Comparison of ENCODE assay signal across 8 cellular contexts in the genomic region with DNA sequence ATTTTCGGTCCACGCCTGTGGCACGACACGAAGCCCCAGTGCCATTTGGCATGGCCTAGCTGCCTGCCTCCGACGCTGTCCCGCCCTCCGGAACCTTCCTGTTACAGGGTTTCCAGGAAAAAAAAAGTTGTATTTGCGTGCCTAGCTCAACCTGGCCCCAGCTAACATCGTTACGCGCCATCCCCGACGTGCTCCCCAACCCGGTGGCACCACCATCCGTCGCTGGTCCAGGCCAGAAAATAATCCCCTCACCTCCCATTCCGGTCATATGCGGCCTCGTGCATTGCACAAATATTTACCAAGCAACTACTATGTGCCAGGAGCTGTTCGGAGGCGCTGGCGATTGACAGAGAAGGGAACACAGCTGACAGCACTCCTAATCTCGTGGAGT. TPM values are rescaled to one million over a fixed set of nuclear protein-coding genes. Genes with fewer than 3 reads are reported as not detected.
DNase-seq lines count a peak whose midpoint lies in the region; ATAC-seq, FAIRE-seq and TF ChIP-seq lines count a peak whose summit lies in the region.

No MANE protein-coding gene starts in this region.

- no peaks in the 10 kb centered on the region for H3K79me2 ChIP-seq in GM12878 (ENCODE audit: control insufficient read depth, insufficient read depth, low read length)

- H3K9me3 ChIP-seq in heart left ventricle, result no peaks in the 10 kb centered on the region
- no peaks in the 10 kb centered on the region for H3K9me3 ChIP-seq in GM12878 (replicated peaks; ENCODE audit: control insufficient read depth, insufficient read depth, low read length)
- H3K9me3 ChIP-seq in lower lobe of right lung, result no peaks in the 10 kb centered on the region
- H3K9me3 ChIP-seq in upper lobe of right lung, result no peaks in the 10 kb centered on the region

- DNase-seq in heart left ventricle (no peak), Right ventricle myocardium inferior (ENCODE audit: missing footprints) (no peak), GM12878 (ENCODE audit: low read depth, low spot score) (no peak), lower lobe of right lung (no peak), upper lobe of right lung (no peak), globus pallidus (ENCODE audit: low spot score) (no peak), NCI-H1436 (lab: John Stamatoyannopoulos, UW) (no peak), nucleus accumbens (lab: John Stamatoyannopoulos, UW) (no peak)

- ATAC-seq in heart left ventricle, result no peak
- ATAC-seq in Right ventricle myocardium inferior, result no peak
- no peak for ATAC-seq in GM12878
- no peak for ATAC-seq in lower lobe of right lung
- ATAC-seq in upper lobe of right lung, result no peak

- no peak for TF ChIP-seq EP300 in GM12878 (IDR thresholded peaks at IDR 0.05; ENCODE audit: borderline replicate concordance in 1 of 2, control insufficient read depth in 1 of 2, low read depth in 2 of 2, low read length in 2 of 2)

- no peak for TF ChIP-seq RAD21 in GM12878 (IDR thresholded peaks at IDR 0.05; ENCODE audit: insufficient read depth, low read depth, low read length)

- CTCF ChIA-PET in GM12878 (lab: Yijun Ruan, JAX), result no interaction called here

- no peak for TF ChIP-seq POLR2A in heart left ventricle (IDR thresholded peaks at IDR 0.05)
- no peak for TF ChIP-seq POLR2A in GM12878 (IDR thresholded peaks at IDR 0.05; ENCODE audit: low read depth, low read length)

- TF ChIP-seq CTCF in heart left ventricle (IDR thresholded peaks at IDR 0.05) (no peak), GM12878 (IDR thresholded peaks at IDR 0.05 in 2 of 3, conservative IDR thresholded peaks at IDR 0.05 in 1 of 3; ENCODE audit: control insufficient read depth in 2 of 3, extremely low read depth in 1 of 3, insufficient read depth in 1 of 3, low read depth in 3 of 3, low read length in 3 of 3) (no peak), lower lobe of right lung (IDR thresholded peaks at IDR 0.05) (no peak), upper lobe of right lung (IDR thresholded peaks at IDR 0.05) (no peak)

- H3K27ac ChIP-seq in heart left ventricle (peak overlapping the region in 4 of 12 donors; percentile 52 to 76 (median 58)), GM12878 (ENCODE audit: control insufficient read depth, insufficient read depth) (no peak overlapping the region), lower lobe of right lung (peak overlapping the region; percentile 75), upper lobe of right lung (peak overlapping the region; percentile 59)

- POLR2A ChIA-PET in GM12878 (lab: Charles Lee), result no interaction called here

- peak overlapping the region; percentile 92 for H3K4me2 ChIP-seq in GM12878 (ENCODE audit: control insufficient read depth, insufficient read depth)

- in situ Hi-C loops in GM12878 (cut with MboI), result no loop called here

- 38 to 58% (median 55%) methylated on average over 20 to 24 of the region's 24 CpGs for WGBS in heart left ventricle, 4 donors
- WGBS in GM12878 (ENCODE audit: insufficient coverage, insufficient replicate concordance, low lambda C conversion rate, missing lambda C conversion rate), result 83% methylated on average over 24 of the region's 24 CpGs

- no peaks in the 10 kb centered on the region for H4K20me1 ChIP-seq in GM12878 (ENCODE audit: control insufficient read depth, insufficient read depth)

- SMC1A ChIA-PET in GM12878 (lab: Charles Lee; ENCODE audit: uncharacterized antibody, unreplicated experiment), result no interaction called here

- H2AFZ ChIP-seq in GM12878 (ENCODE audit: control insufficient read depth, low read depth, low read length), result no peak overlapping the region

- H3K27me3 ChIP-seq in heart left ventricle (peaks cover 0 to 23% (median 0%) of the 10 kb centered on the region in 9 donors), GM12878 (replicated peaks in 1 of 2; ENCODE audit: control insufficient read depth in 2 of 2, insufficient read depth in 2 of 2, low read length in 1 of 2) (peaks cover 0 to 3% of the 10 kb centered on the region in 2 experiments; a peak in 3 of 4 replicates), lower lobe of right lung (ENCODE audit: low read depth) (peaks cover 10% of the 10 kb centered on the region), upper lobe of right lung (no peaks in the 10 kb centered on the region)

- intact Hi-C loops in heart left ventricle (cut with DNase I) (no loop called here), Right ventricle myocardium inferior (cut with DNase I) (loop anchor here (10.0 kb wide), 1 partner anchor 72 kb away; no protein-coding TSS in a partner anchor), GM12878 (cut with micrococcal nuclease; ENCODE audit: unreplicated experiment) (no loop called here), lower lobe of right lung (cut with DNase I) (no loop called here), upper lobe of right lung (cut with DNase I) (no loop called here)

- H3K4me1 ChIP-seq in heart left ventricle (peaks cover 0 to 30% (median 14%) of the 10 kb centered on the region in 12 donors), GM12878 (ENCODE audit: control insufficient read depth, insufficient read depth, low read length) (peaks cover 4% of the 10 kb centered on the region), lower lobe of right lung (peaks cover 17% of the 10 kb centered on the region), upper lobe of right lung (peaks cover 6% of the 10 kb centered on the region)

- no peak overlapping the region for H3K9ac ChIP-seq in GM12878 (ENCODE audit: control insufficient read depth, insufficient read depth, low read length)

- RAD21 ChIA-PET in GM12878 (lab: Charles Lee; ENCODE audit: unreplicated experiment), result no interaction called here

- H3K36me3 ChIP-seq in heart left ventricle (no peaks in the 10 kb centered on the region), GM12878 (ENCODE audit: control insufficient read depth in 2 of 2, insufficient read depth in 2 of 2, low read length in 1 of 2) (no peaks in the 10 kb centered on the region), lower lobe of right lung (no peaks in the 10 kb centered on the region), upper lobe of right lung (no peaks in the 10 kb centered on the region)

- FAIRE-seq in GM12878 (lab: Jason Lieb, UNC), result no peak

- H3K4me3 ChIP-seq in heart left ventricle (peak overlapping the region in 11 of 12 donors; percentile 41 to 74 (median 59)), GM12878 (no peak overlapping the region), lower lobe of right lung (peak overlapping the region; percentile 75), upper lobe of right lung (peak overlapping the region; percentile 64)

- BruUV-seq in GM12878 (replicated peaks; lab: Mats Ljungman, UMichigan), result no TSS peak

RNA-seq across cellular contexts. Expression of gene CYP1A1, which starts 1.4 kb away (rescaled TPM):
- total RNA-seq in heart left ventricle (under 1 TPM in 6 of 9 donors, not detected in 3; 0.16 to 0.91 (median 0.34) TPM), Right ventricle myocardium inferior (0.32 TPM), GM12878 (2014; rRNA removed) (0.28 TPM in 1 of 2 replicates, not detected in the other), GM12878 (2014; rRNA removed; fragmentation: Illumina TruSeq; extraction: Trizol) (0.09 TPM in 1 of 2 replicates, not detected in the other), GM12878 (2021) (not detected in 2 replicates), lower lobe of right lung (0.38 TPM), upper lobe of right lung (2.4 TPM)
- polyA plus RNA-seq in heart left ventricle (under 1 TPM; 0.08 to 0.38 TPM), GM12878 (2011; rRNA removed) (0.05 and 0.29 TPM in 2 replicates), GM12878 (2014; fragmentation: Illumina TruSeq; extraction: Trizol) (0.04 TPM in 1 of 2 replicates, not detected in the other), GM12878 (2014; fragmentation: Nextera tagmentation; extraction: Ambion mirVana) (not detected), GM12878 (2014; rRNA removed) (0.04 and 0.22 TPM in 2 replicates), GM12878 (2016; fragmentation: Nextera tagmentation; extraction: Ambion mirVana) (under 1 TPM in 1 of 2 experiments, not detected in 1; 0.71 TPM)
- total RNA-seq in GM12878 (2013; cell fraction: nucleolus; rRNA removed), result 0.37 and 0.65 TPM in 2 replicates
- 0.31 TPM for polyA plus RNA-seq in GM12878 (2011; ENCODE audit: low read depth)
- polyA plus RNA-seq in GM12878 (2011; cell fraction: cytosol; rRNA removed), result 0.12 and 0.25 TPM in 2 replicates
- polyA plus RNA-seq in GM12878 (2011; cell fraction: nucleus; rRNA removed), result 0.19 and 0.30 TPM in 2 replicates
- polyA plus RNA-seq in GM12878 (2012), result 0.41 and 0.60 TPM in 2 replicates
- polyA minus RNA-seq in GM12878 (2011; rRNA and poly(A)+ RNA removed), result 0.41 TPM in 1 of 2 replicates, not detected in the other
- polyA minus RNA-seq in GM12878 (2011; cell fraction: cytosol; rRNA and poly(A)+ RNA removed), result not detected in 2 replicates
- 0.36 TPM in 1 of 2 replicates, not detected in the other for polyA minus RNA-seq in GM12878 (2011; cell fraction: nucleus; rRNA and poly(A)+ RNA removed)

RNA-seq across cellular contexts. Expression of gene CYP1A2, which starts 21.9 kb away (rescaled TPM):
- not detected for total RNA-seq in heart left ventricle
- not detected for polyA plus RNA-seq in heart left ventricle
- not detected for total RNA-seq in Right ventricle myocardium inferior
- total RNA-seq in GM12878 (2013; cell fraction: nucleolus; rRNA removed), result not detected in 2 replicates
- total RNA-seq in GM12878 (2014; rRNA removed), result not detected in 2 replicates
- total RNA-seq in GM12878 (2014; rRNA removed; fragmentation: Illumina TruSeq; extraction: Trizol), result not detected in 2 replicates
- not detected in 2 replicates for total RNA-seq in GM12878 (2021)
- polyA plus RNA-seq in GM12878 (2011; ENCODE audit: low read depth), result not detected
- polyA plus RNA-seq in GM12878 (2011; rRNA removed), result 0.03 TPM in 1 of 2 replicates, not detected in the other
- not detected in 2 replicates for polyA plus RNA-seq in GM12878 (2011; cell fraction: cytosol; rRNA removed)
- not detected in 2 replicates for polyA plus RNA-seq in GM12878 (2011; cell fraction: nucleus; rRNA removed)
- not detected in 2 replicates for polyA plus RNA-seq in GM12878 (2012)
- not detected in 2 replicates for polyA plus RNA-seq in GM12878 (2014; fragmentation: Illumina TruSeq; extraction: Trizol)
- polyA plus RNA-seq in GM12878 (2014; fragmentation: Nextera tagmentation; extraction: Ambion mirVana), result not detected
- not detected in 2 replicates for polyA plus RNA-seq in GM12878 (2014; rRNA removed)
- under 1 TPM; 0.05 to 0.09 TPM for polyA plus RNA-seq in GM12878 (2016; fragmentation: Nextera tagmentation; extraction: Ambion mirVana)
- polyA minus RNA-seq in GM12878 (2011; rRNA and poly(A)+ RNA removed), result not detected in 2 replicates
- polyA minus RNA-seq in GM12878 (2011; cell fraction: cytosol; rRNA and poly(A)+ RNA removed), result not detected in 2 replicates
- not detected in 2 replicates for polyA minus RNA-seq in GM12878 (2011; cell fraction: nucleus; rRNA and poly(A)+ RNA removed)
- not detected for total RNA-seq in lower lobe of right lung
- total RNA-seq in upper lobe of right lung, result 0.32 TPM

RNA-seq across cellular contexts. Expression of gene EDC3, which starts 30.9 kb away (rescaled TPM):
- total RNA-seq in heart left ventricle (10 to 100 TPM in 8 of 9 donors, 1 to 10 TPM in 1; 7.3 to 23.0 (median 16.5) TPM), Right ventricle myocardium inferior (13.5 TPM), GM12878 (2014; rRNA removed) (15.4 and 16.3 TPM in 2 replicates), GM12878 (2014; rRNA removed; fragmentation: Illumina TruSeq; extraction: Trizol) (11.7 and 11.8 TPM in 2 replicates), GM12878 (2021) (43.6 and 48.4 TPM in 2 replicates), lower lobe of right lung (30.5 TPM), upper lobe of right lung (31.5 TPM)
- polyA plus RNA-seq in heart left ventricle (10 to 100 TPM in 1 of 2 donors, 1 to 10 TPM in 1; 8.3 to 17.1 TPM), GM12878 (2011; rRNA removed) (32.6 and 46.9 TPM in 2 replicates), GM12878 (2014; fragmentation: Illumina TruSeq; extraction: Trizol) (43.1 and 45.8 TPM in 2 replicates), GM12878 (2014; fragmentation: Nextera tagmentation; extraction: Ambion mirVana) (10 to 100 TPM; 16.0 to 18.5 TPM), GM12878 (2014; rRNA removed) (33.6 and 34.2 TPM in 2 replicates), GM12878 (2016; fragmentation: Nextera tagmentation; extraction: Ambion mirVana) (10 to 100 TPM; 36.5 to 39.6 TPM)
- 24.5 and 29.5 TPM in 2 replicates for total RNA-seq in GM12878 (2013; cell fraction: nucleolus; rRNA removed)
- 42.3 TPM for polyA plus RNA-seq in GM12878 (2011; ENCODE audit: low read depth)
- polyA plus RNA-seq in GM12878 (2011; cell fraction: cytosol; rRNA removed), result 40.8 and 49.0 TPM in 2 replicates
- polyA plus RNA-seq in GM12878 (2011; cell fraction: nucleus; rRNA removed), result 62.7 and 65.0 TPM in 2 replicates
- 29.0 and 31.5 TPM in 2 replicates for polyA plus RNA-seq in GM12878 (2012)
- polyA minus RNA-seq in GM12878 (2011; rRNA and poly(A)+ RNA removed), result 85.8 and 102 TPM in 2 replicates
- 19.9 and 29.8 TPM in 2 replicates for polyA minus RNA-seq in GM12878 (2011; cell fraction: cytosol; rRNA and poly(A)+ RNA removed)
- 30.1 and 36.9 TPM in 2 replicates for polyA minus RNA-seq in GM12878 (2011; cell fraction: nucleus; rRNA and poly(A)+ RNA removed)

RNA-seq across cellular contexts. Expression of gene CSK, which starts 55.1 kb away (rescaled TPM):
- 10 to 100 TPM; 19.1 to 66.7 (median 28.4) TPM for total RNA-seq in heart left ventricle
- polyA plus RNA-seq in heart left ventricle, result 10 to 100 TPM; 23.9 to 24.7 TPM
- 41.8 TPM for total RNA-seq in Right ventricle myocardium inferior
- total RNA-seq in GM12878 (2013; cell fraction: nucleolus; rRNA removed), result 239 and 258 TPM in 2 replicates
- 70.9 and 77.3 TPM in 2 replicates for total RNA-seq in GM12878 (2014; rRNA removed)
- total RNA-seq in GM12878 (2014; rRNA removed; fragmentation: Illumina TruSeq; extraction: Trizol), result 68.1 and 70.9 TPM in 2 replicates
- total RNA-seq in GM12878 (2021), result 313 and 327 TPM in 2 replicates
- 88.8 TPM for polyA plus RNA-seq in GM12878 (2011; ENCODE audit: low read depth)
- polyA plus RNA-seq in GM12878 (2011; rRNA removed), result 54.2 and 107 TPM in 2 replicates
- polyA plus RNA-seq in GM12878 (2011; cell fraction: cytosol; rRNA removed), result 137 and 141 TPM in 2 replicates
- polyA plus RNA-seq in GM12878 (2011; cell fraction: nucleus; rRNA removed), result 436 and 515 TPM in 2 replicates
- 170 and 175 TPM in 2 replicates for polyA plus RNA-seq in GM12878 (2012)
- polyA plus RNA-seq in GM12878 (2014; fragmentation: Illumina TruSeq; extraction: Trizol), result 39.6 and 132 TPM in 2 replicates
- polyA plus RNA-seq in GM12878 (2014; fragmentation: Nextera tagmentation; extraction: Ambion mirVana), result 10 to 100 TPM in 1 of 2 experiments, 1 to 10 TPM in 1; 3.4 to 11.5 TPM
- 134 and 172 TPM in 2 replicates for polyA plus RNA-seq in GM12878 (2014; rRNA removed)
- polyA plus RNA-seq in GM12878 (2016; fragmentation: Nextera tagmentation; extraction: Ambion mirVana), result 10 to 100 TPM; 53.4 to 74.3 TPM
- polyA minus RNA-seq in GM12878 (2011; rRNA and poly(A)+ RNA removed), result 134 and 177 TPM in 2 replicates
- polyA minus RNA-seq in GM12878 (2011; cell fraction: cytosol; rRNA and poly(A)+ RNA removed), result 98.8 and 103 TPM in 2 replicates
- polyA minus RNA-seq in GM12878 (2011; cell fraction: nucleus; rRNA and poly(A)+ RNA removed), result 80.9 and 166 TPM in 2 replicates
- total RNA-seq in lower lobe of right lung, result 83.8 TPM
- 65.6 TPM for total RNA-seq in upper lobe of right lung
